Comparison of ENCODE assay signal across 1 cellular context in the genomic region with DNA sequence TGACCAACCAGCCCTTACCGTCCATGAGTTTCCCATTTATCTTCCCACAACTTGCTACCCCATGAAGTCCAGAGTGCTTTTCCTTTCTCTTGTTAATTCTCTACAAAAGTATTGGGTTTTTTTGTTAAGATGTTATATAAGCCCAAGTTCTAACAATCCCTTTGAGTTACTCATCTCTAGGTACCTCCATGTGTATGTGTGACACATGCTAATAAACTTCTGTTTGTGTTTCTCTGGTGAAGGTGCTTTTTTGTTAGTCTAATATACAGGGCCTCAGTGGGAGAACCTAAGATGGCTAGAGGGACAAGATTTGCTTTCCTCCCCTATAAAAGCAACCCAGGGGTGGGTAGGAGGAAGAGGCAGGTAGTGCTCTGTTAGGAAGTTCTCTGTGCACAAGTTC.
TF ChIP-seq lines count a peak whose summit lies in the region.

No MANE protein-coding gene starts in this region.

TF ChIP-seq in IMR-90, 13 proteins besides CTCF, POLR2A, EP300 and RAD21:
- TF ChIP-seq, protein P1, sequence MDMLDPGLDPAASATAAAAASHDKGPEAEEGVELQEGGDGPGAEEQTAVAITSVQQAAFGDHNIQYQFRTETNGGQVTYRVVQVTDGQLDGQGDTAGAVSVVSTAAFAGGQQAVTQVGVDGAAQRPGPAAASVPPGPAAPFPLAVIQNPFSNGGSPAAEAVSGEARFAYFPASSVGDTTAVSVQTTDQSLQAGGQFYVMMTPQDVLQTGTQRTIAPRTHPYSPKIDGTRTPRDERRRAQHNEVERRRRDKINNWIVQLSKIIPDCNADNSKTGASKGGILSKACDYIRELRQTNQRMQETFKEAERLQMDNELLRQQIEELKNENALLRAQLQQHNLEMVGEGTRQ (IDR thresholded peaks at IDR 0.05; ENCODE audit: low read depth, low read length), result no peak
- no peak for TF ChIP-seq CEBPB (IDR thresholded peaks at IDR 0.05; ENCODE audit: low read depth, low read length)
- TF ChIP-seq MAZ (IDR thresholded peaks at IDR 0.05; ENCODE audit: borderline replicate concordance, low read depth, low read length), result no peak
- TF ChIP-seq SMC3 (IDR thresholded peaks at IDR 0.05; ENCODE audit: low read depth, low read length), result no peak
- TF ChIP-seq, protein P2, sequence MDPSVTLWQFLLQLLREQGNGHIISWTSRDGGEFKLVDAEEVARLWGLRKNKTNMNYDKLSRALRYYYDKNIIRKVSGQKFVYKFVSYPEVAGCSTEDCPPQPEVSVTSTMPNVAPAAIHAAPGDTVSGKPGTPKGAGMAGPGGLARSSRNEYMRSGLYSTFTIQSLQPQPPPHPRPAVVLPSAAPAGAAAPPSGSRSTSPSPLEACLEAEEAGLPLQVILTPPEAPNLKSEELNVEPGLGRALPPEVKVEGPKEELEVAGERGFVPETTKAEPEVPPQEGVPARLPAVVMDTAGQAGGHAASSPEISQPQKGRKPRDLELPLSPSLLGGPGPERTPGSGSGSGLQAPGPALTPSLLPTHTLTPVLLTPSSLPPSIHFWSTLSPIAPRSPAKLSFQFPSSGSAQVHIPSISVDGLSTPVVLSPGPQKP (IDR thresholded peaks at IDR 0.05; ENCODE audit: borderline replicate concordance, low read depth, low read length), result no peak
- TF ChIP-seq RFX5 (IDR thresholded peaks at IDR 0.05; ENCODE audit: low read depth, low read length), result no peak
- TF ChIP-seq NFE2L2 (IDR thresholded peaks at IDR 0.05; ENCODE audit: low read depth, low read length), result no peak
- TF ChIP-seq CHD1 (IDR thresholded peaks at IDR 0.05; ENCODE audit: low read depth, low read length), result no peak
- no peak for TF ChIP-seq BHLHE40 (IDR thresholded peaks at IDR 0.05; ENCODE audit: low read depth, low read length)
